ENCODE assay signal across 1 cellular context in genomic region chr1:150979007-150979722, GRCh38.
TF ChIP-seq lines count a peak whose summit lies in the region.

No MANE protein-coding gene starts in this region.

TF ChIP-seq in HepG2, 621 proteins besides CTCF, POLR2A, EP300 and RAD21 (continued from another document and continues in another):
- no peak for TF ChIP-seq ZNF646 (CRISPR knock-in tag; IDR thresholded peaks at IDR 0.05)
- no peak for TF ChIP-seq ZNF460 (CRISPR knock-in tag; IDR thresholded peaks at IDR 0.05; ENCODE audit: borderline replicate concordance)
- no peak for TF ChIP-seq ZNF768 (CRISPR knock-in tag; IDR thresholded peaks at IDR 0.05)
- TF ChIP-seq ZXDC (CRISPR knock-in tag; IDR thresholded peaks at IDR 0.05): no peak
- no peak for TF ChIP-seq PRDM10 (CRISPR knock-in tag; IDR thresholded peaks at IDR 0.05; ENCODE audit: low read depth)
- peak; percentile 81 for TF ChIP-seq ZNF614 (CRISPR knock-in tag; IDR thresholded peaks at IDR 0.05; ENCODE audit: borderline replicate concordance)
- 0 out of 2 replicates have a peak, but pooled peaks have one; percentile 43 for TF ChIP-seq E2F2 (CRISPR knock-in tag; IDR thresholded peaks at IDR 0.05; ENCODE audit: borderline replicate concordance)
- TF ChIP-seq ZNF383 (CRISPR knock-in tag; IDR thresholded peaks at IDR 0.05; ENCODE audit: borderline replicate concordance): no peak
- no peak for TF ChIP-seq ZNF484 (CRISPR knock-in tag; IDR thresholded peaks at IDR 0.05; ENCODE audit: borderline replicate concordance, low read depth)
- no peak for TF ChIP-seq TSC22D2 (CRISPR knock-in tag; IDR thresholded peaks at IDR 0.05; ENCODE audit: borderline replicate concordance)
- no peak for TF ChIP-seq ATF7-NPFF (CRISPR knock-in tag; IDR thresholded peaks at IDR 0.05; ENCODE audit: low read depth)
- TF ChIP-seq ZNF740 (CRISPR knock-in tag; IDR thresholded peaks at IDR 0.05): no peak
- TF ChIP-seq PREB (CRISPR knock-in tag; IDR thresholded peaks at IDR 0.05): no peak
- 0 out of 2 replicates have a peak, but pooled peaks have one; percentile 42 for TF ChIP-seq SNAPC4 (CRISPR knock-in tag; IDR thresholded peaks at IDR 0.05)
- no peak for TF ChIP-seq JUN (CRISPR knock-in tag; IDR thresholded peaks at IDR 0.05)
- no peak for TF ChIP-seq ZNF282 (IDR thresholded peaks at IDR 0.05; ENCODE audit: partially characterized antibody)
- TF ChIP-seq HOXA7 (CRISPR knock-in tag; IDR thresholded peaks at IDR 0.05): no peak
- TF ChIP-seq ZNF234 (CRISPR knock-in tag; conservative IDR thresholded peaks at IDR 0.05): no peak
- no peak for TF ChIP-seq MAFG (CRISPR knock-in tag; IDR thresholded peaks at IDR 0.05)
- TF ChIP-seq ZMAT5 (CRISPR knock-in tag; IDR thresholded peaks at IDR 0.05; ENCODE audit: borderline replicate concordance, low read depth): no peak
- no peak for TF ChIP-seq ADNP (CRISPR knock-in tag; IDR thresholded peaks at IDR 0.05)
- TF ChIP-seq SKIL (CRISPR knock-in tag; IDR thresholded peaks at IDR 0.05; ENCODE audit: borderline replicate concordance): no peak
- TF ChIP-seq ZNF232 (CRISPR knock-in tag; IDR thresholded peaks at IDR 0.05; ENCODE audit: borderline replicate concordance): no peak
- no peak for TF ChIP-seq ZNF577 (CRISPR knock-in tag; IDR thresholded peaks at IDR 0.05; ENCODE audit: borderline replicate concordance, low read depth)
- TF ChIP-seq ZNF564 (CRISPR knock-in tag; IDR thresholded peaks at IDR 0.05): no peak
- peak; percentile 80 for TF ChIP-seq KDM2A (CRISPR knock-in tag; IDR thresholded peaks at IDR 0.05; ENCODE audit: borderline replicate concordance, low read depth)
- no peak for TF ChIP-seq ZNF256 (CRISPR knock-in tag; conservative IDR thresholded peaks at IDR 0.05)
- TF ChIP-seq FOXM1 (CRISPR knock-in tag; IDR thresholded peaks at IDR 0.05): no peak
- TF ChIP-seq ZBTB20 (CRISPR knock-in tag; IDR thresholded peaks at IDR 0.05; ENCODE audit: borderline replicate concordance, low read depth): no peak
- no peak for TF ChIP-seq MAFF (IDR thresholded peaks at IDR 0.05; ENCODE audit: low read depth, low read length)
- no peak for TF ChIP-seq BHLHE40 (IDR thresholded peaks at IDR 0.05; ENCODE audit: low read length)
